In the genomic region with DNA sequence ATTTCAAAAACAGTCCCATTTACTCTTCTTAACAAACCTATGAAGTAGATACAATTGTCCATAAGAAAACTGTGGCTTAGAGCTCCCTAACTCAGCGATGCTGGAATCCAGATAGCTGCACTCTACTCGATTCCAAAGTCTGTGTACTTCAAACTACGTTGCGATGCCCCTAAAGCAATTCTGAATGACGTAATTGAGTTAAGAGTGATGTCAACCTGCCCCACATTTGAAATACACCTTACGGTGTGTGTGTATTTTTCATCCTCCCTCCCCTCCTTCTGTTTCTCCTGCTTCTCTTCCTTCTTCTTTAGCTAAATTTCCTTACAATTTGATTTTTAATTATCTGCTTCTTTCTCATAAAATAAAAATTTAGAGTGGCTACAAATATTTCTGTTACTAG, we compare ENCODE assay signal across 1 cellular context.
TF ChIP-seq lines count a peak whose summit lies in the region.

No MANE protein-coding gene starts in this region.

TF ChIP-seq in HepG2, 621 proteins besides CTCF, POLR2A, EP300 and RAD21:
- no peak for TF ChIP-seq ZNF776 (CRISPR knock-in tag; IDR thresholded peaks at IDR 0.05)
- TF ChIP-seq ZFY (CRISPR knock-in tag; IDR thresholded peaks at IDR 0.05), result no peak
- TF ChIP-seq ATF7 (IDR thresholded peaks at IDR 0.05), result peak; percentile 94
- no peak for TF ChIP-seq ATF7 (CRISPR knock-in tag; IDR thresholded peaks at IDR 0.05)
- TF ChIP-seq CREB1 (IDR thresholded peaks at IDR 0.05), result peak; percentile 54; the same call in 1 of the 2 replicates
- no peak for TF ChIP-seq CREB1 (CRISPR knock-in tag; IDR thresholded peaks at IDR 0.05)
- no peak for TF ChIP-seq HNF4A (CRISPR knock-in tag; IDR thresholded peaks at IDR 0.05)
